In genomic region chr13:43786472-43786765, GRCh38 we compare ENCODE assay signal across 9 cellular contexts. TPM values are rescaled to one million over a fixed set of nuclear protein-coding genes. Genes with fewer than 3 reads are reported as not detected.
DNase-seq lines count a peak whose midpoint lies in the region; ATAC-seq and TF ChIP-seq lines count a peak whose summit lies in the region.
"Had no signal": no experiment of that assay in that cellular context is flagged by ENCODE, and none has a peak within 500 bp of the region (broad histone marks: within the 10 kb centered on the region; RNA-seq: fewer than 3 reads in every experiment).

No MANE protein-coding gene starts in this region.

- H3K27ac Mint-ChIP-seq in endodermal cell (no peak overlapping the region), osteocyte (ENCODE audit: unreplicated experiment) (no peak overlapping the region)

- no peaks in the 10 kb centered on the region for H3K4me1 ChIP-seq in endodermal cell (ENCODE audit: control insufficient read depth, insufficient read depth, low read length)

- peaks cover 70% of the 10 kb centered on the region for H3K27me3 Mint-ChIP-seq in endodermal cell (ENCODE audit: insufficient read depth)
- H3K27me3 Mint-ChIP-seq in osteocyte (ENCODE audit: unreplicated experiment) = no peaks in the 10 kb centered on the region

- H3K9me3 ChIP-seq in MG63 (no peaks in the 10 kb centered on the region), endodermal cell (ENCODE audit: control insufficient read depth, low read length) (no peaks in the 10 kb centered on the region)

- H3K27me3 ChIP-seq in MG63 (no peaks in the 10 kb centered on the region), endodermal cell (ENCODE audit: control insufficient read depth, insufficient read depth, low read length, poor library complexity, severe bottlenecking) (peaks cover 64% of the 10 kb centered on the region)

- H3K4me3 ChIP-seq in MG63 (peak overlapping the region; percentile 62), endodermal cell (ENCODE audit: low read length) (peak overlapping the region; percentile 75)

- ATAC-seq in HG03196 (IDR thresholded peaks at IDR 0.05; ENCODE audit: unreplicated experiment) (no peak), HG03045 (IDR thresholded peaks at IDR 0.05; ENCODE audit: unreplicated experiment) (no peak)

- H3K9me3 Mint-ChIP-seq in endodermal cell = no peaks in the 10 kb centered on the region
- H3K9me3 Mint-ChIP-seq in osteocyte (ENCODE audit: unreplicated experiment) = no peaks in the 10 kb centered on the region

- no peaks in the 10 kb centered on the region for H3K36me3 ChIP-seq in MG63
- no peaks in the 10 kb centered on the region for H3K36me3 ChIP-seq in endodermal cell (ENCODE audit: control insufficient read depth, insufficient read depth, low read length)

- TF ChIP-seq CTCF in C4-2B (conservative IDR thresholded peaks at IDR 0.05) (no peak), endodermal cell (conservative IDR thresholded peaks at IDR 0.05) (no peak), osteocyte (IDR thresholded peaks at IDR 0.05) (no peak)

- H3K27ac ChIP-seq in C4-2B (peak overlapping the region; percentile 87), endodermal cell (ENCODE audit: low read depth, low read length) (no peak overlapping the region)

- H3K36me3 Mint-ChIP-seq in endodermal cell (ENCODE audit: low read depth) = no peaks in the 10 kb centered on the region
- no peaks in the 10 kb centered on the region for H3K36me3 Mint-ChIP-seq in osteocyte (ENCODE audit: unreplicated experiment)

- H3K9ac ChIP-seq in endodermal cell (ENCODE audit: extremely low read depth, low read length, poor library complexity, severe bottlenecking) = no peak overlapping the region

- H3K4me1 Mint-ChIP-seq in endodermal cell (peaks cover 5% of the 10 kb centered on the region), osteocyte (ENCODE audit: unreplicated experiment) (peaks cover 33% of the 10 kb centered on the region)

- no peak for DNase-seq in MG63
- no peak for DNase-seq in endodermal cell
- no peak for DNase-seq in osteocyte (ENCODE audit: extremely low spot score, unreplicated experiment)
- no peak for DNase-seq in cerebellar cortex (ENCODE audit: low spot score)
- no peak for DNase-seq in RKO (ENCODE audit: low spot score)
- DNase-seq: NCI-H1436 treated with DMSO at 0.1 percent for 48 hours had no signal

- H3K4me3 Mint-ChIP-seq in endodermal cell (peak overlapping the region; percentile 63), osteocyte (ENCODE audit: unreplicated experiment) (peak overlapping the region; percentile 91)

- 0% methylated on average over 28 of the region's 28 CpGs; no CpG with 5 or more reads in 1 of the 2 experiments for WGBS in endodermal cell (ENCODE audit: insufficient coverage in 1 of 2, insufficient read length in 1 of 2), 2 experiments

RNA-seq across cellular contexts. Expression of gene ENOX1, which starts 0.4 kb away (rescaled TPM):
- total RNA-seq in MG63 (2014; rRNA removed; shearing (Covaris generic); ENCODE audit: low replicate concordance) = 1.5 and 2.4 TPM in 2 replicates
- total RNA-seq in endodermal cell (under 1 TPM in 1 of 2 donors, not detected in 1; 0.33 TPM), osteocyte (5.9 and 6.9 TPM in 2 replicates)
- polyA plus RNA-seq in endodermal cell (2013, experiment 1 of 2) = 2.2 TPM
- polyA plus RNA-seq in endodermal cell (2013, experiment 2 of 2) = 2.9 TPM
